ENCODE assay signal across 16 cellular contexts in the genomic region with DNA sequence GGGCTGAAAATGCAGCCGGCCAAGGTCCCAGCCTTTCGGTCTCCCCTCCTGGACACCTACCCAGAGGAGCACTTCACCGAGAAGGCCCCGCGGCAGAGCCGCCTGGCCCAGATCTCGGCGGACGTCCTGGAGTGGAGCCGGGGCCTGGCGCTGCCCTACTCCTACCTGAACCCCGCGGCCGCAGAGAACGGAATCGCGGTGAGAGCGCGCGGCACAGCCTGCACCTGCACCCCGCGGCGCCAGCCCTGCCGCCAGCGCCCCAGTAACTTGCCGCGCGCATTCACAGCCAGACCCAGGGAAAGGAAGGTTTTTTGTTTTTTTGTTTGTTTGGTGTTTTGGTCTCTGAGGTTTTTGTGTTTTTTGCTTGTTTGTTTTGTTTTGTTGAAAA. TPM values are rescaled to one million over a fixed set of nuclear protein-coding genes. Genes with fewer than 3 reads are reported as not detected.
DNase-seq lines count a peak whose midpoint lies in the region; ATAC-seq and TF ChIP-seq lines count a peak whose summit lies in the region.
"Had no signal": no experiment of that assay in that cellular context is flagged by ENCODE, and none has a peak within 500 bp of the region (broad histone marks: within the 10 kb centered on the region; RNA-seq: fewer than 3 reads in every experiment).

No MANE protein-coding gene starts in this region.

- TF ChIP-seq CTCF in left ventricle myocardium inferior (IDR thresholded peaks at IDR 0.05; ENCODE audit: borderline replicate concordance) (no peak), heart left ventricle (IDR thresholded peaks at IDR 0.05) (no peak), brain (conservative IDR thresholded peaks at IDR 0.05) (no peak)

- H3K27ac ChIP-seq in left ventricle myocardium inferior (replicated peaks) (no peak overlapping the region), heart left ventricle (no peak overlapping the region), aorta (ENCODE audit: low read depth in 1 of 2, low read length in 2 of 2) (no peak overlapping the region)
- H3K27ac ChIP-seq: C4-2B had no signal

- peaks cover 98% of the 10 kb centered on the region for H3K27me3 Mint-ChIP-seq in brain

- TF ChIP-seq POLR2A in heart left ventricle (IDR thresholded peaks at IDR 0.05): no peak

- H3K36me3 Mint-ChIP-seq in brain: no peaks in the 10 kb centered on the region

- H3K27ac Mint-ChIP-seq in brain: peak overlapping the region in 1 of 5 experiments; percentile 29

- H3K4me3 ChIP-seq in left ventricle myocardium inferior (peak overlapping the region; percentile 34), heart left ventricle (peak overlapping the region in 4 of 12 donors; percentile 6 to 34 (median 8)), mucosa of stomach (ENCODE audit: low read length) (peak overlapping the region; percentile 17), aorta (ENCODE audit: low read length in 2 of 2) (no peak overlapping the region)
- H3K4me3 ChIP-seq: K562 had no signal

- H3K4me1 Mint-ChIP-seq in brain: peaks cover 28% of the 10 kb centered on the region

- peaks cover 84% of the 10 kb centered on the region for H3K27me3 ChIP-seq in left ventricle myocardium inferior (ENCODE audit: low read depth)
- H3K27me3 ChIP-seq in heart left ventricle: peaks cover 28 to 69% (median 59%) of the 10 kb centered on the region in 9 donors
- peaks cover 91% of the 10 kb centered on the region for H3K27me3 ChIP-seq in mucosa of stomach (ENCODE audit: control insufficient read depth, insufficient read depth, low read length)
- H3K27me3 ChIP-seq in aorta (ENCODE audit: control insufficient read depth in 1 of 2, insufficient read depth in 2 of 2, low read length in 1 of 2): no peaks in the 10 kb centered on the region

- intact Hi-C loops in left ventricle myocardium inferior (cut with micrococcal nuclease) (no loop called here), heart left ventricle (cut with DNase I) (loop anchor here in 3 of 10 donors (5.0 kb wide), 2 partner anchors 35 to 230 kb away; no protein-coding TSS in a partner anchor), aorta (cut with DNase I) (loop anchor here in 1 of 2 donors (10.0 kb wide), 1 partner anchor 232 kb away; no protein-coding TSS in a partner anchor)

- H3K4me1 ChIP-seq in left ventricle myocardium inferior (peaks cover 20% of the 10 kb centered on the region), heart left ventricle (peaks cover 0 to 31% (median 16%) of the 10 kb centered on the region in 12 donors), mucosa of stomach (ENCODE audit: control insufficient read depth, insufficient read depth, low read length) (peaks cover 30% of the 10 kb centered on the region), aorta (ENCODE audit: control insufficient read depth in 1 of 2, insufficient read depth in 2 of 2, low read length in 2 of 2) (no peaks in the 10 kb centered on the region)

- peaks cover 0 to 14% (median 0%) of the 10 kb centered on the region in 5 experiments for H3K9me3 Mint-ChIP-seq in brain

- H3K9me3 ChIP-seq in left ventricle myocardium inferior (replicated peaks): no peaks in the 10 kb centered on the region
- H3K9me3 ChIP-seq in heart left ventricle: no peaks in the 10 kb centered on the region
- H3K9me3 ChIP-seq in mucosa of stomach (ENCODE audit: control insufficient read depth, low read length): no peaks in the 10 kb centered on the region
- H3K9me3 ChIP-seq in aorta (ENCODE audit: control insufficient read depth, low read length): no peaks in the 10 kb centered on the region

- no peaks in the 10 kb centered on the region for H3K36me3 ChIP-seq in left ventricle myocardium inferior
- no peaks in the 10 kb centered on the region for H3K36me3 ChIP-seq in heart left ventricle
- H3K36me3 ChIP-seq in mucosa of stomach (ENCODE audit: control insufficient read depth, insufficient read depth, low read length): no peaks in the 10 kb centered on the region
- H3K36me3 ChIP-seq in aorta (ENCODE audit: control insufficient read depth in 1 of 2, insufficient read depth in 2 of 2, low read length in 1 of 2): no peaks in the 10 kb centered on the region

- ATAC-seq in heart left ventricle (no peak), aorta (ENCODE audit: low FRiP score) (no peak), HG02840 (IDR thresholded peaks at IDR 0.05; ENCODE audit: low FRiP score, unreplicated experiment) (no peak)
- ATAC-seq: K562 had no signal

- DNase-seq in left ventricle myocardium inferior (no peak), heart left ventricle (no peak), aorta (peak; percentile 34 to 55), mesenteric fat pad (ENCODE audit: low spot score) (no peak), UCSD-AML1 (lab: John Stamatoyannopoulos, UW; ENCODE audit: unreplicated experiment) (no peak)
- DNase-seq: GOT3; hippocampal formation; NCI-H2171 treated with DMSO at 0.1 percent for 48 hours; occipital lobe; stimulated activated CD4-positive, alpha-beta T cell treated with anti-CD3 and anti-CD28 coated beads, Interleukin-2, amount 100 ng/mL, for 48 hours had no signal

- 8 to 21% (median 14%) methylated on average over 16 to 28 of the region's 28 CpGs for WGBS in heart left ventricle, 4 donors
- whole genome bisulfite sequencing in aorta, 2 donors: 14 to 15% methylated on average over 28 of the region's 28 CpGs

- H3K9ac ChIP-seq in mucosa of stomach (ENCODE audit: low read length): peak overlapping the region; percentile 8

- H3K4me3 Mint-ChIP-seq in brain: peak overlapping the region; percentile 65 to 77 (median 73)

RNA-seq across cellular contexts. Expression of a gene that starts 15.2 kb away (rescaled TPM):
- total RNA-seq in left ventricle myocardium inferior: not detected
- not detected for total RNA-seq in heart left ventricle
- not detected for polyA plus RNA-seq in heart left ventricle
- 1.1 TPM for polyA plus RNA-seq in brain (ENCODE audit: insufficient read depth, low read depth, low replicate concordance)
- total RNA-seq in aorta: not detected
- polyA plus RNA-seq in aorta: under 1 TPM in 1 of 2 donors, not detected in 1; 0.25 TPM
- total RNA-seq in mesenteric fat pad: not detected
- total RNA-seq: K562, temporal lobe had no signal
- polyA plus RNA-seq: K562 had no signal

RNA-seq across cellular contexts. Expression of a gene that starts 33.5 kb away (rescaled TPM):
- total RNA-seq in left ventricle myocardium inferior (not detected), heart left ventricle (1 to 10 TPM in 1 of 9 donors, under 1 TPM in 4, not detected in 4; 0.07 to 2.2 (median 0.18) TPM), aorta (1 to 10 TPM in 1 of 2 donors, under 1 TPM in 1; 0.15 to 1.0 TPM), mesenteric fat pad (2.9 TPM)
- polyA plus RNA-seq in heart left ventricle (1 to 10 TPM in 1 of 2 donors, under 1 TPM in 1; 0.23 to 1.4 TPM), brain (ENCODE audit: insufficient read depth, low read depth, low replicate concordance) (0.12 TPM), aorta (1 to 10 TPM in 1 of 2 donors, under 1 TPM in 1; 0.26 to 2.0 TPM)
- total RNA-seq: temporal lobe had no signal
- polyA plus RNA-seq: K562 had no signal

RNA-seq across cellular contexts. Expression of a gene that starts 46.0 kb away (rescaled TPM):
- total RNA-seq in left ventricle myocardium inferior: not detected
- total RNA-seq in heart left ventricle: not detected
- under 1 TPM in 1 of 2 donors, not detected in 1; 0.12 TPM for polyA plus RNA-seq in heart left ventricle
- polyA plus RNA-seq in brain (ENCODE audit: insufficient read depth, low read depth, low replicate concordance): 0.22 TPM
- total RNA-seq in aorta: not detected
- polyA plus RNA-seq in aorta: not detected
- total RNA-seq in mesenteric fat pad: not detected
- polyA plus RNA-seq: K562 had no signal

RNA-seq across cellular contexts. Expression of a gene that starts 51.6 kb away (rescaled TPM):
- total RNA-seq in left ventricle myocardium inferior (not detected), heart left ventricle (under 1 TPM in 4 of 9 donors, not detected in 5; 0.17 to 0.76 (median 0.44) TPM), aorta (under 1 TPM; 0.19 to 0.30 TPM), mesenteric fat pad (not detected)
- polyA plus RNA-seq in heart left ventricle (under 1 TPM; 0.23 to 0.40 TPM), brain (ENCODE audit: insufficient read depth, low read depth, low replicate concordance) (not detected), aorta (1 to 10 TPM in 1 of 2 donors, not detected in 1; 1.6 TPM)

Comparison
In these comparisons a context has a peak if more than half of its experiments do, and no peak if none do; other contexts are left out.
1. DNase-seq: peak in aorta (2 of 2); none in left ventricle myocardium inferior (single experiment), heart left ventricle (0 of 5), mesenteric fat pad (single experiment) and UCSD-AML1 (single experiment).
2. H3K4me3 ChIP-seq: peak in left ventricle myocardium inferior (single experiment) and mucosa of stomach (single experiment); none in aorta (0 of 2).